28 cellular contexts compared by ENCODE assay signal in the genomic region with DNA sequence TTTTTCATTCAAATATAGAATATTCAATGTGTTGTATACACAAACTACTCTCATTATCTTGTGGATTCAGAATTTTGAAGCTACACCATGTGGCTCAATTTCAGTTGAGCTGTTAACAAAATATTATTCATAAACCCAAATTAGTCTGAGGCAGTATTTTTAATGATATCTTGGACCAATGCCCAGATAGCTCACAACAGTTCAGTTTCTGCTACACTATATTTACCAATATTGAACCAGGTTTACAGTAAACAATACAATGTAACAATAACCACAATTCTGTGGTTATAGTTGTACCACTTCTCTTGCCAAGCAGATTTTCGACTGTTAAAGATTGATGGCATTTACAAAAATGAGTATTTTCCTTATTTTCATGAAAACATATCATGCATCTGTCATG.
"Had no signal": no experiment of that assay in that cellular context is flagged by ENCODE, and none has a peak within 500 bp of the region (broad histone marks: within the 10 kb centered on the region; RNA-seq: fewer than 3 reads in every experiment).

No MANE protein-coding gene starts in this region.

- H3K27ac Mint-ChIP-seq: activated B cell treated with CpG ODN at 0.5 μM for 24 hours; activated CD4-positive, alpha-beta T cell treated with anti-CD3 and anti-CD28 coated beads for 36 hours; activated naive CD8-positive, alpha-beta T cell treated with anti-CD3 and anti-CD28 coated beads for 36 hours; activated T-helper 2 cell treated with anti-CD3 and anti-CD28 coated beads, Interferon-gamma antibody, Interleukin-2, Interleukin-4, amounts not matched to agents 10 μg/mL and 5 μg/mL and 100 μg/mL, durations not matched to agents 14 hours and 24 hours and 36 hours; endodermal cell; T-helper 1 cell treated with Interleukin-12 subunit alpha and Interleukin-12 subunit beta and Interleukin-4 antibody, amounts not matched to agents 30 μg/mL and 1 μg/mL, for 36 hours had no signal

- H3K4me3 ChIP-seq: breast epithelium, coronary artery, lower lobe of right lung, mucosa of descending colon, sigmoid colon, thoracic aorta, upper lobe of left lung had no signal

- H3K27me3 ChIP-seq: breast epithelium, sigmoid colon, upper lobe of left lung had no signal

- H3K4me1 ChIP-seq: breast epithelium had no signal

- H3K9me3 ChIP-seq: breast epithelium, lower lobe of right lung, mucosa of descending colon, sigmoid colon, thoracic aorta, upper lobe of left lung had no signal

- H3K27me3 Mint-ChIP-seq: activated B cell treated with CpG ODN at 0.5 μM for 24 hours; activated CD4-positive, alpha-beta T cell treated with anti-CD3 and anti-CD28 coated beads for 36 hours; activated naive CD8-positive, alpha-beta T cell treated with anti-CD3 and anti-CD28 coated beads for 36 hours; naive B cell had no signal

- H3K4me1 Mint-ChIP-seq: activated CD4-positive, alpha-beta T cell treated with anti-CD3 and anti-CD28 coated beads for 36 hours; endodermal cell had no signal

- H3K4me3 Mint-ChIP-seq: activated B cell treated with CpG ODN at 0.5 μM for 24 hours; activated CD4-positive, alpha-beta T cell treated with anti-CD3 and anti-CD28 coated beads for 36 hours; activated naive CD8-positive, alpha-beta T cell treated with anti-CD3 and anti-CD28 coated beads for 36 hours; activated T-cell treated with anti-CD3 and anti-CD28 coated beads, Interleukin-2, amount 50 U/mL, for 4 hours; endodermal cell; naive B cell; T-helper 1 cell treated with Interleukin-12 subunit alpha and Interleukin-12 subunit beta and Interleukin-4 antibody, amounts not matched to agents 30 μg/mL and 1 μg/mL, for 36 hours had no signal

- H3K36me3 ChIP-seq: breast epithelium, lower lobe of right lung, sigmoid colon, upper lobe of left lung had no signal

- DNase-seq: activated B cell treated with CpG ODN at 0.5 μM for 24 hours; activated CD4-positive, alpha-beta T cell treated with anti-CD3 and anti-CD28 coated beads for 36 hours; activated CD4-positive, alpha-beta T cell treated with anti-CD3 and anti-CD28 coated beads, Interleukin-2, amount 50 U/mL, for 48 hours; activated CD8-positive, alpha-beta memory T cell treated with anti-CD3 and anti-CD28 coated beads, Interleukin-2, amount 50 U/mL, for 48 hours; activated naive CD4-positive, alpha-beta T cell treated with Interleukin-2 at 50 U/mL for 16 hours; activated naive CD8-positive, alpha-beta T cell treated with anti-CD3 and anti-CD28 coated beads for 36 hours; activated T-cell treated with anti-CD3 and anti-CD28 coated beads, Interleukin-2, amount 50 U/mL, for 4 hours; cerebellar nuclear complex; endodermal cell; erythroblast; foreskin melanocyte; lower lobe of right lung; mesendoderm; mucosa of descending colon; naive B cell; nucleus accumbens; posterior cingulate gyrus; sigmoid colon; stimulated activated CD4-positive, alpha-beta T cell treated with anti-CD3 and anti-CD28 coated beads, Interleukin-2, amount 100 ng/mL, for 48 hours; stimulated activated naive CD4-positive, alpha-beta T cell; T1000; upper lobe of left lung had no signal

- H3K27ac ChIP-seq: breast epithelium, coronary artery, lower lobe of right lung, sigmoid colon, thoracic aorta, upper lobe of left lung had no signal

- H3K9me3 Mint-ChIP-seq: activated B cell treated with CpG ODN at 0.5 μM for 24 hours; activated naive CD8-positive, alpha-beta T cell treated with anti-CD3 and anti-CD28 coated beads for 36 hours; activated T-cell treated with anti-CD3 and anti-CD28 coated beads, Interleukin-2, amount 50 U/mL, for 4 hours; activated T-helper 2 cell treated with anti-CD3 and anti-CD28 coated beads, Interferon-gamma antibody, Interleukin-2, Interleukin-4, amounts not matched to agents 10 μg/mL and 5 μg/mL and 100 μg/mL, durations not matched to agents 14 hours and 24 hours and 36 hours; endodermal cell; naive B cell; T-helper 1 cell treated with Interleukin-12 subunit alpha and Interleukin-12 subunit beta and Interleukin-4 antibody, amounts not matched to agents 30 μg/mL and 1 μg/mL, for 36 hours had no signal

- ATAC-seq: activated CD4-positive, alpha-beta T cell treated with anti-CD3 and anti-CD28 coated beads for 36 hours; activated T-cell treated with anti-CD3 and anti-CD28 coated beads, Interleukin-2, amount 50 U/mL, for 4 hours; left lobe of liver; lower lobe of right lung; mucosa of descending colon had no signal
